In genomic region chr14:96501746-96502620, GRCh38 we compare ENCODE assay signal across 8 cellular contexts. TPM values are rescaled to one million over a fixed set of nuclear protein-coding genes. Genes with fewer than 3 reads are reported as not detected.
DNase-seq lines count a peak whose midpoint lies in the region; ATAC-seq and TF ChIP-seq lines count a peak whose summit lies in the region.

Gene PAPOLA (plus strand): TSS chr14:96502382. CDS start chr14:96502593, 211 bp downstream.

- peak within 1 kb of the TSS; percentile 92 for H3K4me2 ChIP-seq in osteoblast (ENCODE audit: insufficient read depth, low read length)

- DNase-seq in GM10248 (ENCODE audit: extremely low spot score) (peak; percentile 95), NCI-H1092 (lab: John Stamatoyannopoulos, UW) (peak; percentile 95), glomerular visceral epithelial cell (ENCODE audit: extremely low spot score) (peak; percentile 96), osteoblast (ENCODE audit: insufficient read length, low spot score, missing footprints) (peak; percentile 98), thoracic aorta (ENCODE audit: low spot score) (peak; percentile 77)
- DNase-seq in activated naive CD4-positive, alpha-beta T cell treated with anti-CD3 and anti-CD28 coated beads, Interleukin-2, amount 50 U/mL, for 72 hours (ENCODE audit: low spot score in 2 of 2), result peak; percentile 91 to 97

- H3K36me3 ChIP-seq in osteoblast (ENCODE audit: insufficient read depth, low read length), result no peaks in the 10 kb centered on the region
- no peaks in the 10 kb centered on the region for H3K36me3 ChIP-seq in thoracic aorta

- H3K27ac Mint-ChIP-seq in activated naive CD4-positive, alpha-beta T cell treated with anti-CD3 and anti-CD28 coated beads, Interleukin-2, amount 50 U/mL, for 72 hours, result peak within 1 kb of the TSS; percentile 95 to 100

- POLR2A ChIA-PET in GM10248 (lab: Yijun Ruan, JAX), result no interaction called here

- no peak for TF ChIP-seq CTCF in GM10248 (IDR thresholded peaks at IDR 0.05; ENCODE audit: control extremely low read depth, extremely low read depth, low read depth, missing control alignments)
- TF ChIP-seq CTCF in osteoblast (IDR thresholded peaks at IDR 0.05; ENCODE audit: extremely low read depth, low read depth, low read length), result no peak
- TF ChIP-seq CTCF in thoracic aorta (IDR thresholded peaks at IDR 0.05), result peak; percentile 28

- no peaks in the 10 kb centered on the region for H3K9me3 Mint-ChIP-seq in activated naive CD4-positive, alpha-beta T cell treated with anti-CD3 and anti-CD28 coated beads, Interleukin-2, amount 50 U/mL, for 72 hours

- H3K9me3 ChIP-seq in osteoblast (ENCODE audit: low read depth, low read length), result no peaks in the 10 kb centered on the region
- H3K9me3 ChIP-seq in thoracic aorta, result no peaks in the 10 kb centered on the region

- peaks cover 36 to 40% of the 10 kb centered on the region in 2 donors for H3K36me3 Mint-ChIP-seq in activated naive CD4-positive, alpha-beta T cell treated with anti-CD3 and anti-CD28 coated beads, Interleukin-2, amount 50 U/mL, for 72 hours

- ATAC-seq in HG02588 (IDR thresholded peaks at IDR 0.05; ENCODE audit: unreplicated experiment), result peak; percentile 86
- peak; percentile 95 for ATAC-seq in SK-N-SH treated with all-trans-retinoic acid at 6 μM for 48 hours
- ATAC-seq in activated naive CD4-positive, alpha-beta T cell treated with anti-CD3 and anti-CD28 coated beads, Interleukin-2, amount 50 U/mL, for 72 hours, result peak; percentile 88 to 95
- ATAC-seq in thoracic aorta (ENCODE audit: insufficient number of reproducible peaks, low FRiP score, low read depth), result peak; percentile 93

- peak within 1 kb of the TSS; percentile 92 for H3K27ac ChIP-seq in osteoblast (ENCODE audit: low read depth, low read length)
- H3K27ac ChIP-seq in thoracic aorta, result peak within 1 kb of the TSS; percentile 88

- peaks cover 48% of the 10 kb centered on the region for H3K79me2 ChIP-seq in osteoblast (ENCODE audit: insufficient read depth, low read length)

- peak within 1 kb of the TSS; percentile 97 for H2AFZ ChIP-seq in osteoblast (ENCODE audit: low read length)

- CTCF ChIA-PET in GM10248 (lab: Yijun Ruan, JAX), result no interaction called here

- H3K4me1 ChIP-seq in osteoblast (ENCODE audit: insufficient read depth, low read length), result peaks cover 12% of the 10 kb centered on the region
- peaks cover 34 to 36% of the 10 kb centered on the region in 2 donors for H3K4me1 ChIP-seq in thoracic aorta (ENCODE audit: control insufficient read depth in 1 of 2, low read depth in 2 of 2)

- H3K27me3 ChIP-seq in osteoblast (ENCODE audit: insufficient read depth, low read length) (no peaks in the 10 kb centered on the region), thoracic aorta (replicated peaks; ENCODE audit: insufficient read depth) (no peaks in the 10 kb centered on the region)

- H3K4me3 ChIP-seq in osteoblast (ENCODE audit: insufficient read depth, low read length), result peak within 1 kb of the TSS; percentile 96
- H3K4me3 ChIP-seq in thoracic aorta, result peak within 1 kb of the TSS; percentile 92

- H4K20me1 ChIP-seq in osteoblast (ENCODE audit: insufficient read depth, low read length), result peaks cover 39% of the 10 kb centered on the region

TF ChIP-seq in SK-N-SH treated with all-trans-retinoic acid at 6 μM for 48 hours, 23 proteins besides CTCF, POLR2A, EP300 and RAD21:
- TF ChIP-seq CSRNP3 (CRISPR knock-in tag; IDR thresholded peaks at IDR 0.05) (no peak), CSDC2 (CRISPR knock-in tag; IDR thresholded peaks at IDR 0.05) (0 out of 2 replicates have a peak, but pooled peaks have one; percentile 47), GLIS3 (CRISPR knock-in tag; IDR thresholded peaks at IDR 0.05) (no peak), TCF4 (CRISPR knock-in tag; IDR thresholded peaks at IDR 0.05; ENCODE audit: borderline replicate concordance) (no peak), ARNTL (CRISPR knock-in tag; IDR thresholded peaks at IDR 0.05; ENCODE audit: borderline replicate concordance, low read depth) (no peak), TSHZ2 (CRISPR knock-in tag; IDR thresholded peaks at IDR 0.05) (peak; percentile 66; the same call in 1 of the 2 replicates), ZFP3 (CRISPR knock-in tag; IDR thresholded peaks at IDR 0.05) (0 out of 2 replicates have a peak, but pooled peaks have one; percentile 41)

RNA-seq across cellular contexts. Expression of gene PAPOLA, which starts in this region (rescaled TPM):
- total RNA-seq in activated naive CD4-positive, alpha-beta T cell treated with anti-CD3 and anti-CD28 coated beads, Interleukin-2, amount 50 U/mL, for 72 hours, result 100 to 1,000 TPM; 195 to 220 TPM
- 106 TPM in 2 replicates for total RNA-seq in osteoblast
- 100 to 1,000 TPM in 1 of 2 donors, 10 to 100 TPM in 1; 81.9 to 152 TPM for total RNA-seq in thoracic aorta

Comparison
In these comparisons a context has a peak if more than half of its experiments do, and no peak if none do; other contexts are left out.
1. Peak in every context shown above with its lines: DNase-seq, ATAC-seq, H3K4me3 ChIP-seq and H3K27ac ChIP-seq.